30 cellular contexts compared by ENCODE assay signal in the genomic region with DNA sequence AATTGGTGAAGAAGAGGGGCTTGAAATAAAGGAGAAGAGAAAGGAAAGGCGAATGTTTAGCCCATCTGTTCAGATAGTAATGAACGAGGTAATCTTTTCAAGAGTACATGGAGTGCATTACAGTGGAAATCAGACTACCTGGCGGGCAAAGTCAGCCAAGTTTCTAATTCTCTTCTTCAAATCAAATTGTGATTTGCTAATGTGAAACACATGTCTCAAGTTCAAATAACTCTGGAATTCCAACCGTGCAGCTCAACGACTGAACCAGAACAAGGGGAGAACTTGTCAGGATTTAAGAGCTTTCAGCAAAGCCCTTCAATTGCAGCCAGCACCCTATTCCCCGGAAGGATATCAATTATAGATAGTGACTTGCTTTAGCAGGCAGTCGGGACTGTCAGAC.
"Had no signal": no experiment of that assay in that cellular context is flagged by ENCODE, and none has a peak within 500 bp of the region (broad histone marks: within the 10 kb centered on the region; RNA-seq: fewer than 3 reads in every experiment).

No MANE protein-coding gene starts in this region.

- H3K27me3 ChIP-seq: colonic mucosa, foreskin keratinocyte, right atrium auricular region, suprapubic skin, tibial nerve, vagina had no signal

- H3K4me1 ChIP-seq: colonic mucosa, foreskin keratinocyte, parathyroid adenoma, psoas muscle, right atrium auricular region had no signal

- H3K27ac Mint-ChIP-seq: activated CD4-positive, alpha-beta memory T cell treated with anti-CD3 and anti-CD28 coated beads for 36 hours; activated naive CD4-positive, alpha-beta T cell treated with anti-CD3 and anti-CD28 coated beads, Interleukin-2, amount 50 U/mL, for 72 hours; activated T-helper 2 cell treated with anti-CD3 and anti-CD28 coated beads, Interferon-gamma antibody, Interleukin-2, Interleukin-4, amounts not matched to agents 10 μg/mL and 5 μg/mL and 100 μg/mL, durations not matched to agents 14 hours and 24 hours and 36 hours; naive B cell; stimulated activated naive B cell treated with anti-CD40 and anti-IgM and Interleukin-4, amounts not matched to agents 10 μg/mL and 1 μg/mL and 100 μg/mL, for 72 hours; T-helper 1 cell treated with Interleukin-12 subunit alpha and Interleukin-12 subunit beta and Interleukin-4 antibody, amounts not matched to agents 30 μg/mL and 1 μg/mL, for 36 hours had no signal

- H3K4me3 Mint-ChIP-seq: activated CD4-positive, alpha-beta memory T cell treated with anti-CD3 and anti-CD28 coated beads for 36 hours; activated T-cell treated with anti-CD3 and anti-CD28 coated beads, Interleukin-2, amount 50 U/mL, for 4 hours; naive B cell; neural crest cell; stimulated activated naive B cell treated with anti-CD40 and anti-IgM and Interleukin-4, amounts not matched to agents 10 μg/mL and 1 μg/mL and 100 μg/mL, for 72 hours; T-helper 1 cell treated with Interleukin-12 subunit alpha and Interleukin-12 subunit beta and Interleukin-4 antibody, amounts not matched to agents 30 μg/mL and 1 μg/mL, for 36 hours had no signal

- H3K9me3 ChIP-seq: colonic mucosa, psoas muscle, right atrium auricular region, SK-N-SH, suprapubic skin, vagina had no signal

- ATAC-seq: activated CD4-positive, CD25-positive, alpha-beta regulatory T cell treated with anti-CD3 and anti-CD28 coated beads, Interleukin-2, amount 50 U/mL, for 24 hours; activated naive CD4-positive, alpha-beta T cell treated with anti-CD3 and anti-CD28 coated beads, Interleukin-2, amount 50 U/mL, for 72 hours; activated T-cell treated with anti-CD3 and anti-CD28 coated beads, Interleukin-2, amount 50 U/mL, for 4 hours; foreskin keratinocyte; psoas muscle; stimulated activated naive B cell treated with anti-CD40 and anti-IgM and Interleukin-4, amounts not matched to agents 10 μg/mL and 1 μg/mL and 100 μg/mL, for 72 hours had no signal

- DNase-seq: activated CD4-positive, alpha-beta memory T cell treated with anti-CD3 and anti-CD28 coated beads for 36 hours; activated CD4-positive, alpha-beta T cell treated with anti-CD3 and anti-CD28 coated beads for 48 hours; activated T-cell treated with anti-CD3 and anti-CD28 coated beads, Interleukin-2, amount 50 U/mL, for 4 hours; anterior cingulate cortex; cerebellar nuclear complex; colonic mucosa; effector CD8-positive, alpha-beta T cell; foreskin keratinocyte; mammary epithelial cell; naive B cell; nucleus accumbens; psoas muscle; SK-N-SH; stimulated activated CD4-positive, alpha-beta T cell treated with anti-CD3 and anti-CD28 coated beads, Interleukin-1b, Interleukin-23, amount 100 ng/mL, for 48 hours; stimulated activated naive B cell treated with anti-CD40 and anti-IgM and Interleukin-4, amounts not matched to agents 10 μg/mL and 1 μg/mL and 100 μg/mL, for 72 hours; SW 1271; T1000; WERI-Rb-1 had no signal

- H3K4me3 ChIP-seq: colonic mucosa, psoas muscle, right atrium auricular region, smooth muscle cell, suprapubic skin, tibial nerve, vagina had no signal

- H3K27ac ChIP-seq: colonic mucosa, epithelial cell of prostate, foreskin keratinocyte, parathyroid adenoma, psoas muscle, right atrium auricular region, suprapubic skin, tibial nerve, vagina, WERI-Rb-1 had no signal

- H3K36me3 Mint-ChIP-seq: activated CD4-positive, alpha-beta memory T cell treated with anti-CD3 and anti-CD28 coated beads for 36 hours; activated naive CD4-positive, alpha-beta T cell treated with anti-CD3 and anti-CD28 coated beads, Interleukin-2, amount 50 U/mL, for 72 hours had no signal

- H3K36me3 ChIP-seq: colonic mucosa, right atrium auricular region, WERI-Rb-1 had no signal

- H3K9me3 Mint-ChIP-seq: activated CD4-positive, alpha-beta memory T cell treated with anti-CD3 and anti-CD28 coated beads for 36 hours; T-helper 1 cell treated with Interleukin-12 subunit alpha and Interleukin-12 subunit beta and Interleukin-4 antibody, amounts not matched to agents 30 μg/mL and 1 μg/mL, for 36 hours had no signal
